ENCODE assay signal across 24 cellular contexts in the genomic region with DNA sequence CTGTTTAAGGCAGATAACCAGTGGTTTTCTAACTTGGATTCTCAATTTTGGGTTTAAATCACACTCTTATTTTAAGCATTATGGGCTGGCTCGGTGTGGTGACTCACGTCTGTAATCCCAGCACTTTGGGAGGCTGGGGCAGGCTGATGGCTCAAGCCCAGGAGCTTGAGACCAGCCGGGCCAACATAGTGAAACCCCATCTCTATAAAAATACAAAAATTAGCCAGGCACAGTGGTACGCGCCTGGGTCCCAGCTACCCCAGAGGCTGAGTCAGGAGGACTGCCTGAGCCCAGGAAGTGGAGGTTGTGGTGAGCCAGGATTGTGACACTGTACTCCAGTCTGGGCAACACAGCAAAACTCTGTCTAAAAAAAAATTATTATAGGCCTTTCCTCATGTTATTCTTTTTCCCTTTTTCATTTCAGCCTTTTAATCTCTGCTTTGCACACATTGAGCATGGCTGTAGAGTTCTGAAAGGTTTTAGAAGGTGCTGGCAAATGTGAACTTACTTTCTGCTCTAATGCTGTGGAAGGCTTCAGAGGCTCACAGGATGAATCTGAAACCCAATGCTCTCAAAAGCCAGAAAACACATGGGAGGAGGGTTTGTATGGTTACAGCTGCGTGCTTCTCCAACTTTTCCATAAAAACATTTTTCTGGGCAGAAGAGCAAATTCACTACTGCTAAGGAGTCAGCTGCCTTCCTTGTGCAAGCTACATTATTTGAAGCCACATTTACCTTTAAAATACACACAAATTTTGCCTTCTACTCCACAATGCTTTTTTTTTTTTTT. TPM values are rescaled to one million over a fixed set of nuclear protein-coding genes. Genes with fewer than 3 reads are reported as not detected.
DNase-seq lines count a peak whose midpoint lies in the region; ATAC-seq, FAIRE-seq and TF ChIP-seq lines count a peak whose summit lies in the region.
"Had no signal": no experiment of that assay in that cellular context is flagged by ENCODE, and none has a peak within 500 bp of the region (broad histone marks: within the 10 kb centered on the region; RNA-seq: fewer than 3 reads in every experiment).

No MANE protein-coding gene starts in this region.

- no peak for TF ChIP-seq EP300 in SK-N-SH (IDR thresholded peaks at IDR 0.05; ENCODE audit: borderline replicate concordance in 1 of 2, low read depth in 1 of 2, low read length in 1 of 2)

- no peak for TF ChIP-seq POLR2A in endothelial cell of umbilical vein (IDR thresholded peaks at IDR 0.05; ENCODE audit: low read depth, low read length)

- WGBS in SK-N-SH (ENCODE audit: low lambda C conversion rate) = 63% methylated on average over 6 of the region's 6 CpGs

- H3K27ac ChIP-seq in SK-N-SH (ENCODE audit: low read depth in 2 of 2, low read length in 1 of 2) (peak overlapping the region in 1 of 2 experiments; percentile 91; a peak in 2 of 4 replicates), endothelial cell of umbilical vein (ENCODE audit: insufficient read depth, low read depth, low read length) (peak overlapping the region; percentile 2)
- H3K27ac ChIP-seq in CD8-positive, alpha-beta memory T cell (ENCODE audit: low read depth, low read length) = no peak overlapping the region
- H3K27ac ChIP-seq: RWPE1 had no signal

- H3K36me3 ChIP-seq in SK-N-SH (replicated peaks in 1 of 2; ENCODE audit: control insufficient read depth in 1 of 2, insufficient read depth in 2 of 2, low read length in 1 of 2) (peaks cover 50 to 54% of the 10 kb centered on the region in 2 experiments), endothelial cell of umbilical vein (ENCODE audit: control insufficient read depth in 2 of 2, extremely low read depth in 1 of 2, insufficient read depth in 2 of 2, low read length in 2 of 2) (peaks cover 10 to 20% of the 10 kb centered on the region in 2 experiments)
- peaks cover 65% of the 10 kb centered on the region for H3K36me3 ChIP-seq in CD8-positive, alpha-beta memory T cell (ENCODE audit: insufficient read depth, low read length)

- H4K20me1 ChIP-seq in SK-N-SH (ENCODE audit: insufficient read depth) (no peaks in the 10 kb centered on the region), endothelial cell of umbilical vein (replicated peaks; ENCODE audit: control insufficient read depth, extremely low read depth, insufficient read depth, low read length) (no peaks in the 10 kb centered on the region)

- CTCF ChIA-PET in SK-N-SH (lab: Yijun Ruan, JAX) = no interaction called here
- CTCF ChIA-PET in endothelial cell of umbilical vein (lab: Charles Lee) = interaction anchor here (0.6 to 6.2 kb wide), 4 partner anchors 10 to 81 kb away, joined by 4 to 63 read pairs (median 4); no protein-coding TSS in a partner anchor
- CTCF ChIA-PET in CD8-positive, alpha-beta memory T cell (lab: Charles Lee) = no interaction called here
- CTCF ChIA-PET in activated CD4-positive, alpha-beta T cell treated with anti-CD3 and anti-CD28 coated beads for 36 hours (lab: Charles Lee) = no interaction called here

- H3K9me2 ChIP-seq in SK-N-SH = no peaks in the 10 kb centered on the region

- no peak overlapping the region for H3K4me3 ChIP-seq in SK-N-SH (ENCODE audit: low read depth in 2 of 2, low read length in 1 of 2)
- no peak overlapping the region for H3K4me3 ChIP-seq in endothelial cell of umbilical vein (replicated peaks in 1 of 3; ENCODE audit: insufficient read depth in 1 of 3, low read depth in 1 of 3, low read length in 3 of 3)
- H3K4me3 ChIP-seq in CD8-positive, alpha-beta memory T cell (ENCODE audit: low read length) = no peak overlapping the region
- H3K4me3 ChIP-seq: lung had no signal

- FAIRE-seq in endothelial cell of umbilical vein (lab: Jason Lieb, UNC) = no peak
- FAIRE-seq: D721Med, GM12891, keratinocyte, small intestine had no signal

- H3K4me3 Mint-ChIP-seq in CD8-positive, alpha-beta memory T cell = no peak overlapping the region
- H3K4me3 Mint-ChIP-seq in activated CD4-positive, alpha-beta T cell treated with anti-CD3 and anti-CD28 coated beads for 36 hours = no peak overlapping the region

- H3K4me1 Mint-ChIP-seq in CD8-positive, alpha-beta memory T cell = no peaks in the 10 kb centered on the region
- peaks cover 8% of the 10 kb centered on the region for H3K4me1 Mint-ChIP-seq in activated CD4-positive, alpha-beta T cell treated with anti-CD3 and anti-CD28 coated beads for 36 hours

- H3K36me3 Mint-ChIP-seq in CD8-positive, alpha-beta memory T cell = peaks cover 0 to 90% (median 49%) of the 10 kb centered on the region in 3 donors
- H3K36me3 Mint-ChIP-seq in activated CD4-positive, alpha-beta T cell treated with anti-CD3 and anti-CD28 coated beads for 36 hours (ENCODE audit: low read depth) = peaks cover 48% of the 10 kb centered on the region

- peaks cover 52% of the 10 kb centered on the region for H3F3A ChIP-seq in SK-N-SH (replicated peaks; ENCODE audit: insufficient read depth)

- H3K9ac ChIP-seq in SK-N-SH (peak overlapping the region; percentile 40; the same call in 1 of the 2 replicates), endothelial cell of umbilical vein (replicated peaks; ENCODE audit: extremely low read depth, insufficient read depth, low read length) (no peak overlapping the region)

- no peak for TF ChIP-seq CTCF in SK-N-SH (IDR thresholded peaks at IDR 0.05)
- TF ChIP-seq CTCF in endothelial cell of umbilical vein (IDR thresholded peaks at IDR 0.05; ENCODE audit: extremely low read depth in 1 of 2, insufficient read depth in 1 of 2, low read depth in 1 of 2, low read length in 2 of 2) = no peak

- H3K4me1 ChIP-seq in SK-N-SH (ENCODE audit: control insufficient read depth in 1 of 2, insufficient read depth in 2 of 2, low read depth in 1 of 2, low read length in 1 of 2) = peaks cover 0 to 38% of the 10 kb centered on the region in 2 experiments; a peak in 2 of 4 replicates
- peaks cover 37% of the 10 kb centered on the region for H3K4me1 ChIP-seq in endothelial cell of umbilical vein (ENCODE audit: control insufficient read depth, extremely low read depth, insufficient read depth, low read length)
- H3K4me1 ChIP-seq in CD8-positive, alpha-beta memory T cell (ENCODE audit: insufficient read depth, low read length) = no peaks in the 10 kb centered on the region

- no peaks in the 10 kb centered on the region for H3K27me3 Mint-ChIP-seq in CD8-positive, alpha-beta memory T cell
- H3K27me3 Mint-ChIP-seq in activated CD4-positive, alpha-beta T cell treated with anti-CD3 and anti-CD28 coated beads for 36 hours = no peaks in the 10 kb centered on the region

- no peak overlapping the region for H2AFZ ChIP-seq in SK-N-SH (ENCODE audit: low read depth)
- no peak overlapping the region for H2AFZ ChIP-seq in endothelial cell of umbilical vein (ENCODE audit: low read depth, low read length)

- no peak for TF ChIP-seq RAD21 in SK-N-SH (IDR thresholded peaks at IDR 0.05; ENCODE audit: low read length)

- H3K27me3 ChIP-seq in SK-N-SH (ENCODE audit: insufficient read depth) = no peaks in the 10 kb centered on the region
- no peaks in the 10 kb centered on the region for H3K27me3 ChIP-seq in endothelial cell of umbilical vein (ENCODE audit: control insufficient read depth in 2 of 2, insufficient read depth in 2 of 2, low read length in 2 of 2)
- no peaks in the 10 kb centered on the region for H3K27me3 ChIP-seq in CD8-positive, alpha-beta memory T cell (ENCODE audit: insufficient read depth, low read length, poor library complexity, severe bottlenecking)

- no peak overlapping the region for H3K27ac Mint-ChIP-seq in CD8-positive, alpha-beta memory T cell
- H3K27ac Mint-ChIP-seq in activated CD4-positive, alpha-beta T cell treated with anti-CD3 and anti-CD28 coated beads for 36 hours = no peak overlapping the region

- peak; percentile 49 for ATAC-seq in sciatic nerve
- ATAC-seq in activated CD4-positive, alpha-beta T cell treated with anti-CD3 and anti-CD28 coated beads for 36 hours = no peak

- POLR2A ChIA-PET in SK-N-SH (lab: Yijun Ruan, JAX) = no interaction called here
- POLR2A ChIA-PET in endothelial cell of umbilical vein (lab: Charles Lee) = interaction anchor here (0.6 to 0.7 kb wide), 2 partner anchors 9 to 55 kb away, joined by 3 to 7 read pairs; no protein-coding TSS in a partner anchor
- POLR2A ChIA-PET in CD8-positive, alpha-beta memory T cell (lab: Charles Lee) = no interaction called here
- POLR2A ChIA-PET in activated CD4-positive, alpha-beta T cell treated with anti-CD3 and anti-CD28 coated beads for 36 hours (lab: Charles Lee) = no interaction called here

- BruUV-seq in endothelial cell of umbilical vein (replicated peaks; lab: Mats Ljungman, UMichigan) = no TSS peak

- no peaks in the 10 kb centered on the region for H3K9me3 Mint-ChIP-seq in CD8-positive, alpha-beta memory T cell
- no peaks in the 10 kb centered on the region for H3K9me3 Mint-ChIP-seq in activated CD4-positive, alpha-beta T cell treated with anti-CD3 and anti-CD28 coated beads for 36 hours (ENCODE audit: low read depth)

- H3K4me2 ChIP-seq in SK-N-SH = peak overlapping the region; percentile 21; the same call in 1 of the 2 replicates
- H3K4me2 ChIP-seq in endothelial cell of umbilical vein (ENCODE audit: insufficient read depth, low read length) = no peak overlapping the region

- intact Hi-C loops in endothelial cell of umbilical vein (cut with micrococcal nuclease) (no loop called here), sciatic nerve (cut with DNase I) (no loop called here)
- intact Hi-C loops in activated CD4-positive, alpha-beta T cell treated with anti-CD3 and anti-CD28 coated beads for 36 hours (cut with DNase I, micrococcal nuclease) = no loop called here

- H3K79me2 ChIP-seq in SK-N-SH (ENCODE audit: insufficient read depth) = no peaks in the 10 kb centered on the region
- H3K79me2 ChIP-seq in endothelial cell of umbilical vein (ENCODE audit: control insufficient read depth, insufficient read depth, low read length) = no peaks in the 10 kb centered on the region

- H3K9me1 ChIP-seq in endothelial cell of umbilical vein (replicated peaks; ENCODE audit: control insufficient read depth, extremely low read depth, insufficient read depth, low read length) = no peaks in the 10 kb centered on the region

- DNase-seq in EH (ENCODE audit: low read depth) (peak; percentile 76), SK-N-SH (no peak), endothelial cell of umbilical vein (ENCODE audit: low read depth, low spot score) (no peak), sciatic nerve (ENCODE audit: low spot score) (no peak), NCI-H2081 treated with DMSO at 0.1 percent for 48 hours (lab: John Stamatoyannopoulos, UW) (no peak), D341Med (ENCODE audit: low spot score) (no peak)
- no peak for DNase-seq in CD8-positive, alpha-beta memory T cell
- DNase-seq in activated CD4-positive, alpha-beta T cell treated with anti-CD3 and anti-CD28 coated beads for 36 hours = no peak
- DNase-seq: activated CD4-positive, alpha-beta T cell treated with anti-CD3 and anti-CD28 coated beads, Interleukin-2, amount 50 U/mL, for 4 hours; activated naive CD4-positive, alpha-beta T cell treated with anti-CD3 and anti-CD28 coated beads, Interleukin-2, amount 50 U/mL, for 16 hours; activated T-cell treated with anti-CD3 and anti-CD28 coated beads for 4 hours; caudate nucleus; effector memory CD4-positive, alpha-beta T cell; hippocampal formation; NCI-H1694 treated with DMSO at 0.1 percent for 48 hours; NCI-H2227 treated with DMSO at 0.1 percent for 48 hours; small intestine; stimulated activated CD4-positive, alpha-beta T cell treated with anti-CD3 and anti-CD28 coated beads, Interleukin-4, amount 100 ng/mL, for 24 hours; SW 1271 had no signal

- dilution Hi-C loops in endothelial cell of umbilical vein (cut with MboI; ENCODE audit: extremely low pct_ligation_motif_present, low sequenced_read_pairs) = no loop called here

- H3K9me3 ChIP-seq in SK-N-SH (no peaks in the 10 kb centered on the region), endothelial cell of umbilical vein (replicated peaks; ENCODE audit: control insufficient read depth, insufficient read depth, low read length) (no peaks in the 10 kb centered on the region)
- no peaks in the 10 kb centered on the region for H3K9me3 ChIP-seq in CD8-positive, alpha-beta memory T cell (ENCODE audit: low read length)

RNA-seq across cellular contexts. Expression of gene CHAC1, which starts 32.5 kb away (rescaled TPM):
- 9.3 and 12.3 TPM in 2 replicates for polyA plus RNA-seq in SK-N-SH (2012; rRNA removed)
- 4.5 and 6.0 TPM in 2 replicates for polyA plus RNA-seq in SK-N-SH (2012; cell fraction: cytosol; rRNA removed)
- 8.1 and 10.9 TPM in 2 replicates for polyA plus RNA-seq in SK-N-SH (2012; cell fraction: nucleus; rRNA removed)
- 4.6 and 5.6 TPM in 2 replicates for total RNA-seq in endothelial cell of umbilical vein
- 18.9 and 25.7 TPM in 2 replicates for polyA plus RNA-seq in endothelial cell of umbilical vein
- 13.1 and 22.6 TPM in 2 replicates for polyA plus RNA-seq in endothelial cell of umbilical vein (2011; cell fraction: cytosol; rRNA removed)
- 25.1 and 29.0 TPM in 2 replicates for polyA plus RNA-seq in endothelial cell of umbilical vein (2011; cell fraction: nucleus; rRNA removed)
- polyA plus RNA-seq in endothelial cell of umbilical vein (2012) = 3.2 and 4.3 TPM in 2 replicates
- 10.6 and 13.9 TPM in 2 replicates for polyA minus RNA-seq in endothelial cell of umbilical vein
- 31.1 TPM for polyA minus RNA-seq in endothelial cell of umbilical vein (2011; cell fraction: cytosol; rRNA and poly(A)+ RNA removed)
- polyA minus RNA-seq in endothelial cell of umbilical vein (2011; cell fraction: nucleus; rRNA and poly(A)+ RNA removed) = 22.0 and 32.1 TPM in 2 replicates
- total RNA-seq in sciatic nerve = 0.58 TPM
- total RNA-seq in CD8-positive, alpha-beta memory T cell = 10 to 100 TPM; 15.1 to 16.7 TPM
- polyA plus RNA-seq in CD8-positive, alpha-beta memory T cell = not detected
- total RNA-seq in activated CD4-positive, alpha-beta T cell treated with anti-CD3 and anti-CD28 coated beads for 36 hours = 10 to 100 TPM; 31.1 to 32.2 TPM

RNA-seq across cellular contexts. Expression of gene DLL4, which starts 56.6 kb away (rescaled TPM):
- polyA plus RNA-seq in SK-N-SH (2012; rRNA removed) (0.03 TPM in 2 replicates), endothelial cell of umbilical vein (25.5 and 57.8 TPM in 2 replicates)
- polyA plus RNA-seq in SK-N-SH (2012; cell fraction: cytosol; rRNA removed) = 0.01 and 0.03 TPM in 2 replicates
- polyA plus RNA-seq in SK-N-SH (2012; cell fraction: nucleus; rRNA removed) = 0.13 and 0.14 TPM in 2 replicates
- total RNA-seq in endothelial cell of umbilical vein (55.2 and 75.8 TPM in 2 replicates), sciatic nerve (33.3 TPM)
- polyA plus RNA-seq in endothelial cell of umbilical vein (2011; cell fraction: cytosol; rRNA removed) = 26.3 and 26.9 TPM in 2 replicates
- polyA plus RNA-seq in endothelial cell of umbilical vein (2011; cell fraction: nucleus; rRNA removed) = 173 and 179 TPM in 2 replicates
- 3.9 and 5.5 TPM in 2 replicates for polyA plus RNA-seq in endothelial cell of umbilical vein (2012)
- polyA minus RNA-seq in endothelial cell of umbilical vein = 41.3 and 85.8 TPM in 2 replicates
- polyA minus RNA-seq in endothelial cell of umbilical vein (2011; cell fraction: cytosol; rRNA and poly(A)+ RNA removed) = 7.6 TPM
- 142 and 155 TPM in 2 replicates for polyA minus RNA-seq in endothelial cell of umbilical vein (2011; cell fraction: nucleus; rRNA and poly(A)+ RNA removed)
- total RNA-seq in CD8-positive, alpha-beta memory T cell = not detected
- polyA plus RNA-seq in CD8-positive, alpha-beta memory T cell = not detected
- under 1 TPM; 0.18 to 0.30 TPM for total RNA-seq in activated CD4-positive, alpha-beta T cell treated with anti-CD3 and anti-CD28 coated beads for 36 hours
- polyA plus RNA-seq: keratinocyte had no signal

Comparison
In these comparisons a context has a peak if more than half of its experiments do, and no peak if none do; other contexts are left out.
1. RNA of gene DLL4, which starts 56.6 kb away (total RNA-seq): 55.2 to 75.8 TPM in endothelial cell of umbilical vein and 33.3 TPM in sciatic nerve (single experiment); 0.18 to 0.30 TPM in activated CD4-positive, alpha-beta T cell treated with anti-CD3 and anti-CD28 coated beads for 36 hours and not detected in CD8-positive, alpha-beta memory T cell; every median in the first group is over 10 times any median in the second.